In genomic region chr9:39474499-39474898, GRCh38 we compare ENCODE assay signal across 8 cellular contexts.
A peak's percentile ranks its signal among the peaks of the same experiment; 100 is the strongest.
ATAC-seq and TF ChIP-seq lines count a peak whose summit lies in the region.
"Not testable (repeated sequence)": the region's sequence is repeated elsewhere in the genome, so short reads cannot be mapped to it uniquely, and the experiment has no call there.

No MANE protein-coding gene starts in this region.

- not testable (repeated sequence) for TF ChIP-seq POLR2A in GM18505 (IDR thresholded peaks at IDR 0.05; ENCODE audit: borderline replicate concordance, extremely low read depth, insufficient read depth, insufficient read length)

- ATAC-seq in GM18505 (IDR thresholded peaks at IDR 0.05; ENCODE audit: unreplicated experiment) (peak; percentile 97), GM18909 (IDR thresholded peaks at IDR 0.05; ENCODE audit: poor library complexity, unreplicated experiment) (peak; percentile 99), GM19455 (IDR thresholded peaks at IDR 0.05; ENCODE audit: unreplicated experiment) (peak; percentile 97), GM21529 (IDR thresholded peaks at IDR 0.05; ENCODE audit: unreplicated experiment) (peak; percentile 100), HG02678 (IDR thresholded peaks at IDR 0.05; ENCODE audit: unreplicated experiment) (peak; percentile 100), HG02981 (IDR thresholded peaks at IDR 0.05; ENCODE audit: unreplicated experiment) (peak; percentile 99), HG03159 (IDR thresholded peaks at IDR 0.05; ENCODE audit: unreplicated experiment) (peak; percentile 99), HG03558 (IDR thresholded peaks at IDR 0.05; ENCODE audit: extremely low read depth, unreplicated experiment) (peak; percentile 98)

Comparison
In these comparisons a context has a peak if more than half of its experiments do, and no peak if none do; other contexts are left out.
1. Peak in every context shown above with its lines: ATAC-seq.